ENCODE assay signal across 8 cellular contexts in genomic region chr3:56917740-56918568, GRCh38.
DNase-seq lines count a peak whose midpoint lies in the region; ATAC-seq and TF ChIP-seq lines count a peak whose summit lies in the region.

No MANE protein-coding gene starts in this region.

- intact Hi-C loops in uterus (cut with DNase I; ENCODE audit: low total_unique reads): no loop called here

- H3F3A ChIP-seq in DOHH2 (ENCODE audit: control insufficient read depth, insufficient read depth): peaks cover 25% of the 10 kb centered on the region

- H3K79me2 ChIP-seq in DOHH2 (ENCODE audit: control insufficient read depth, low read length): no peaks in the 10 kb centered on the region

- TF ChIP-seq POLR2A in uterus (IDR thresholded peaks at IDR 0.05): no peak

- H3K9me2 ChIP-seq in DOHH2 (replicated peaks; ENCODE audit: control insufficient read depth, low read length): no peaks in the 10 kb centered on the region

- H3K36me3 ChIP-seq in DOHH2 (ENCODE audit: control insufficient read depth, low read length) (no peaks in the 10 kb centered on the region), uterus (no peaks in the 10 kb centered on the region)

- ATAC-seq in GM21367 (IDR thresholded peaks at IDR 0.05; ENCODE audit: unreplicated experiment): peak; percentile 52
- ATAC-seq in HG03565 (IDR thresholded peaks at IDR 0.05; ENCODE audit: unreplicated experiment): peak; percentile 69

- no peaks in the 10 kb centered on the region for H3K9me3 ChIP-seq in DOHH2 (ENCODE audit: control insufficient read depth, insufficient read depth, low read length)
- no peaks in the 10 kb centered on the region for H3K9me3 ChIP-seq in uterus

- H4K20me1 ChIP-seq in DOHH2 (ENCODE audit: control insufficient read depth, insufficient read depth, low read depth, low read length): no peaks in the 10 kb centered on the region

- peak overlapping the region; percentile 96 for H3K4me2 ChIP-seq in DOHH2 (ENCODE audit: low read length)

- H3K4me1 ChIP-seq in DOHH2 (ENCODE audit: control insufficient read depth, low read length) (peaks cover 74% of the 10 kb centered on the region), uterus (peaks cover 3 to 5% of the 10 kb centered on the region in 2 donors)

- TF ChIP-seq CTCF in DOHH2 (IDR thresholded peaks at IDR 0.05; ENCODE audit: low read depth, low read length, poor library complexity, severe bottlenecking) (no peak), uterus (IDR thresholded peaks at IDR 0.05) (no peak)

- H3K27ac ChIP-seq in DOHH2 (ENCODE audit: low read depth, low read length): peak overlapping the region; percentile 81
- H3K27ac ChIP-seq in uterus: peak overlapping the region in 1 of 2 donors; percentile 43

- DNase-seq in activated CD4-positive, alpha-beta T cell treated with anti-CD3 and anti-CD28 coated beads, Interleukin-2, amount 50 U/mL, for 48 hours: peak; percentile 64 to 74
- DNase-seq in stimulated activated CD4-positive, alpha-beta T cell treated with anti-CD3 and anti-CD28 coated beads, Interleukin-15, amount 100 ng/mL, for 48 hours (ENCODE audit: low read depth in 2 of 2): peak; percentile 58 to 62
- DNase-seq in retina (no peak), uterus (no peak), HUDEP-2 (lab: John Stamatoyannopoulos, UW; ENCODE audit: unreplicated experiment in 76 of 76) (no peak)

- H3K4me3 ChIP-seq in DOHH2 (ENCODE audit: low read length) (peak overlapping the region; percentile 77), uterus (no peak overlapping the region)

- H3K27me3 ChIP-seq in DOHH2 (ENCODE audit: control insufficient read depth, low read length) (no peaks in the 10 kb centered on the region), uterus (no peaks in the 10 kb centered on the region)

Comparison
In these comparisons a context has a peak if more than half of its experiments do, and no peak if none do; other contexts are left out.
1. DNase-seq: peak in activated CD4-positive, alpha-beta T cell treated with anti-CD3 and anti-CD28 coated beads, Interleukin-2, amount 50 U/mL, for 48 hours (2 of 2) and stimulated activated CD4-positive, alpha-beta T cell treated with anti-CD3 and anti-CD28 coated beads, Interleukin-15, amount 100 ng/mL, for 48 hours (2 of 2); none in retina (single experiment), uterus (0 of 2) and HUDEP-2 (0 of 76).